ENCODE assay signal across 11 cellular contexts in genomic region chr10:116974442-116975005, GRCh38. TPM values are rescaled to one million over a fixed set of nuclear protein-coding genes. Genes with fewer than 3 reads are reported as not detected.
DNase-seq lines count a peak whose midpoint lies in the region; ATAC-seq and TF ChIP-seq lines count a peak whose summit lies in the region.
"Had no signal": no experiment of that assay in that cellular context is flagged by ENCODE, and none has a peak within 500 bp of the region (broad histone marks: within the 10 kb centered on the region; RNA-seq: fewer than 3 reads in every experiment).

No MANE protein-coding gene starts in this region.

- DNase-seq in A172 (ENCODE audit: low spot score): peak; percentile 62
- DNase-seq in SK-N-MC (ENCODE audit: low read depth, low spot score): no peak
- DNase-seq in fibroblast of villous mesenchyme (ENCODE audit: low read depth): peak; percentile 83
- no peak for DNase-seq in central memory CD4-positive, alpha-beta T cell
- no peak for DNase-seq in activated T-cell treated with anti-CD3 and anti-CD28 coated beads, Interleukin-2, amount 50 U/mL, for 72 hours
- DNase-seq in tibial artery: no peak
- DNase-seq in islet precursor cell: no peak
- DNase-seq: activated naive CD4-positive, alpha-beta T cell treated with anti-CD3 and anti-CD28 coated beads for 36 hours; CD8-positive, alpha-beta memory T cell; NCI-H345 had no signal

- no peaks in the 10 kb centered on the region for H3K27me3 ChIP-seq in tibial artery

- CTCF ChIA-PET in HEK293 (lab: Yijun Ruan, JAX): interaction anchor here (0.6 kb wide), 1 partner anchor 196 kb away, joined by 3 read pairs; no protein-coding TSS in a partner anchor

- POLR2A ChIA-PET in HEK293 (lab: Yijun Ruan, JAX): interaction anchor here (0.5 to 1.0 kb wide), 2 partner anchors 10 to 154 kb away, joined by 3 to 4 read pairs; no protein-coding TSS in a partner anchor

- H3K9ac ChIP-seq in SK-N-MC (ENCODE audit: insufficient read length): no peak overlapping the region

- intact Hi-C loops in tibial artery (cut with DNase I; ENCODE audit: low total_unique reads): no loop called here

- no peak for TF ChIP-seq CTCF in HEK293 (tag by site-specific recombination; IDR thresholded peaks at IDR 0.05)
- TF ChIP-seq CTCF in fibroblast of villous mesenchyme (IDR thresholded peaks at IDR 0.05; ENCODE audit: insufficient read depth, low read depth, low read length): no peak
- TF ChIP-seq CTCF in tibial artery (IDR thresholded peaks at IDR 0.05): no peak

- no peak for ATAC-seq in activated T-cell treated with anti-CD3 and anti-CD28 coated beads, Interleukin-2, amount 50 U/mL, for 72 hours (replicated peaks in 1 of 2)

- no peaks in the 10 kb centered on the region for H3K9me3 ChIP-seq in HEK293 (ENCODE audit: control insufficient read depth, insufficient read depth, low read depth, low read length)
- no peaks in the 10 kb centered on the region for H3K9me3 ChIP-seq in SK-N-MC (ENCODE audit: low read depth, low read length)
- no peaks in the 10 kb centered on the region for H3K9me3 ChIP-seq in tibial artery

- H3K4me1 ChIP-seq in HEK293 (ENCODE audit: control insufficient read depth, insufficient read depth, low read length) (peaks cover 16% of the 10 kb centered on the region), tibial artery (no peaks in the 10 kb centered on the region)

- H3K36me3 Mint-ChIP-seq in activated T-cell treated with anti-CD3 and anti-CD28 coated beads, Interleukin-2, amount 50 U/mL, for 72 hours (ENCODE audit: insufficient read depth in 2 of 2): no peaks in the 10 kb centered on the region
- H3K36me3 Mint-ChIP-seq: CD8-positive, alpha-beta memory T cell had no signal

- no peaks in the 10 kb centered on the region for H3K4me1 Mint-ChIP-seq in activated T-cell treated with anti-CD3 and anti-CD28 coated beads, Interleukin-2, amount 50 U/mL, for 72 hours (ENCODE audit: low read depth)
- H3K4me1 Mint-ChIP-seq: CD8-positive, alpha-beta memory T cell had no signal

- H3K27me3 Mint-ChIP-seq in activated T-cell treated with anti-CD3 and anti-CD28 coated beads, Interleukin-2, amount 50 U/mL, for 72 hours (ENCODE audit: low read depth): peaks cover 8% of the 10 kb centered on the region
- H3K27me3 Mint-ChIP-seq: CD8-positive, alpha-beta memory T cell had no signal

- H3K4me3 Mint-ChIP-seq in activated T-cell treated with anti-CD3 and anti-CD28 coated beads, Interleukin-2, amount 50 U/mL, for 72 hours: no peak overlapping the region
- H3K4me3 Mint-ChIP-seq: activated naive CD4-positive, alpha-beta T cell treated with anti-CD3 and anti-CD28 coated beads for 36 hours; CD8-positive, alpha-beta memory T cell had no signal

- H3K27ac ChIP-seq in HEK293 (ENCODE audit: extremely low read depth, low read depth, low read length) (no peak overlapping the region), SK-N-MC (peak overlapping the region; percentile 62; the same call in 1 of the 2 replicates), tibial artery (no peak overlapping the region)

- H3K27ac Mint-ChIP-seq in activated T-cell treated with anti-CD3 and anti-CD28 coated beads, Interleukin-2, amount 50 U/mL, for 72 hours: no peak overlapping the region
- H3K27ac Mint-ChIP-seq: activated naive CD4-positive, alpha-beta T cell treated with anti-CD3 and anti-CD28 coated beads for 36 hours; CD8-positive, alpha-beta memory T cell had no signal

- peaks cover 8 to 12% of the 10 kb centered on the region in 2 experiments for H3K36me3 ChIP-seq in HEK293 (ENCODE audit: control insufficient read depth in 2 of 2, insufficient read depth in 1 of 2, low read length in 2 of 2)
- no peaks in the 10 kb centered on the region for H3K36me3 ChIP-seq in SK-N-MC (ENCODE audit: insufficient read depth, low read length)
- no peaks in the 10 kb centered on the region for H3K36me3 ChIP-seq in tibial artery

- no peak overlapping the region for H3K4me3 ChIP-seq in HEK293 (ENCODE audit: low read depth, low read length)
- peak overlapping the region; percentile 22; the same call in 1 of the 2 replicates for H3K4me3 ChIP-seq in SK-N-MC
- no peak overlapping the region for H3K4me3 ChIP-seq in fibroblast of villous mesenchyme (ENCODE audit: low read depth, low read length)
- H3K4me3 ChIP-seq in tibial artery: no peak overlapping the region

- H3K9me3 Mint-ChIP-seq in activated T-cell treated with anti-CD3 and anti-CD28 coated beads, Interleukin-2, amount 50 U/mL, for 72 hours: no peaks in the 10 kb centered on the region
- H3K9me3 Mint-ChIP-seq: activated naive CD4-positive, alpha-beta T cell treated with anti-CD3 and anti-CD28 coated beads for 36 hours had no signal

TF ChIP-seq in HEK293, 187 proteins besides CTCF, POLR2A, EP300 and RAD21 (continues in another document):
- TF ChIP-seq ZBTB8A (tag by site-specific recombination; IDR thresholded peaks at IDR 0.05) (no peak), ZNF362 (tag by site-specific recombination; IDR thresholded peaks at IDR 0.05) (peak; percentile 94), ZNF169 (tag by site-specific recombination; IDR thresholded peaks at IDR 0.05) (no peak), SP7 (tag by site-specific recombination; IDR thresholded peaks at IDR 0.05) (peak; percentile 86), ZNF600 (tag by site-specific recombination; IDR thresholded peaks at IDR 0.05) (peak; percentile 58), ZNF639 (tag by site-specific recombination; IDR thresholded peaks at IDR 0.05) (peak; percentile 76), PRDM6 (tag by site-specific recombination; IDR thresholded peaks at IDR 0.05) (peak; percentile 94), ZNF148 (tag by site-specific recombination; IDR thresholded peaks at IDR 0.05; ENCODE audit: borderline replicate concordance) (no peak), ZFP69B (tag by site-specific recombination; IDR thresholded peaks at IDR 0.05) (peak; percentile 25; the same call in 1 of the 2 replicates), ZNF121 (tag by site-specific recombination; IDR thresholded peaks at IDR 0.05) (no peak), ZBTB17 (tag by site-specific recombination; IDR thresholded peaks at IDR 0.05) (no peak; the same call in 1 of the 2 replicates), ZNF146 (tag by site-specific recombination; IDR thresholded peaks at IDR 0.05) (no peak), ZNF10 (tag by site-specific recombination; IDR thresholded peaks at IDR 0.05) (no peak), ZFP3 (tag by site-specific recombination; IDR thresholded peaks at IDR 0.05; ENCODE audit: low read depth) (no peak), ZNF174 (tag by site-specific recombination; IDR thresholded peaks at IDR 0.05) (no peak)

RNA-seq across cellular contexts. Expression of gene SHTN1, which starts 30.5 kb away (rescaled TPM):
- total RNA-seq in A172 (2014; rRNA removed; shearing (Covaris generic)): 5.6 and 7.7 TPM in 2 replicates
- 2.2 and 2.6 TPM in 2 replicates for total RNA-seq in fibroblast of villous mesenchyme
- under 1 TPM; 0.19 to 0.31 TPM for total RNA-seq in activated T-cell treated with anti-CD3 and anti-CD28 coated beads, Interleukin-2, amount 50 U/mL, for 72 hours

Comparison
In these comparisons a context has a peak if more than half of its experiments do, and no peak if none do; other contexts are left out.
1. DNase-seq: peak in A172 (single experiment) and fibroblast of villous mesenchyme (single experiment); none in SK-N-MC (single experiment), central memory CD4-positive, alpha-beta T cell (single experiment), activated T-cell treated with anti-CD3 and anti-CD28 coated beads, Interleukin-2, amount 50 U/mL, for 72 hours (0 of 2), tibial artery (0 of 2) and islet precursor cell (single experiment).